In genomic region chr20:62910777-62911497, GRCh38 we compare ENCODE assay signal across 15 cellular contexts. TPM values are rescaled to one million over a fixed set of nuclear protein-coding genes. Genes with fewer than 3 reads are reported as not detected.
A peak's percentile ranks its signal among the peaks of the same experiment; 100 is the strongest.
DNase-seq lines count a peak whose midpoint lies in the region; ATAC-seq, FAIRE-seq and TF ChIP-seq lines count a peak whose summit lies in the region.
"Had no signal": no experiment of that assay in that cellular context is flagged by ENCODE, and none has a peak within 500 bp of the region (broad histone marks: within the 10 kb centered on the region; RNA-seq: fewer than 3 reads in every experiment).

No MANE protein-coding gene starts in this region.

- dilution Hi-C loops in endothelial cell of umbilical vein (cut with MboI; ENCODE audit: extremely low pct_ligation_motif_present, low sequenced_read_pairs): no loop called here

- H3F3A ChIP-seq in GM23338 (replicated peaks; ENCODE audit: low read depth): peaks cover 74% of the 10 kb centered on the region

- H4K20me1 ChIP-seq in endothelial cell of umbilical vein (replicated peaks; ENCODE audit: control insufficient read depth, extremely low read depth, insufficient read depth, low read length) (no peaks in the 10 kb centered on the region), GM23338 (replicated peaks; ENCODE audit: insufficient read depth) (peaks cover 84% of the 10 kb centered on the region)

- H3K9ac ChIP-seq in endothelial cell of umbilical vein (replicated peaks; ENCODE audit: extremely low read depth, insufficient read depth, low read length): no peak overlapping the region

- no peaks in the 10 kb centered on the region for H3K27me3 ChIP-seq in RWPE2 (ENCODE audit: insufficient read depth, poor library complexity, severe bottlenecking)
- H3K27me3 ChIP-seq in endothelial cell of umbilical vein (ENCODE audit: control insufficient read depth in 2 of 2, insufficient read depth in 2 of 2, low read length in 2 of 2): no peaks in the 10 kb centered on the region
- H3K27me3 ChIP-seq in GM23338 (ENCODE audit: insufficient read depth): no peaks in the 10 kb centered on the region

- H3K4me3 ChIP-seq in RWPE2 (ENCODE audit: severe bottlenecking) (no peak overlapping the region), endothelial cell of umbilical vein (replicated peaks in 1 of 3; ENCODE audit: insufficient read depth in 1 of 3, low read depth in 1 of 3, low read length in 3 of 3) (no peak overlapping the region), GM23338 (no peak overlapping the region)
- H3K4me3 ChIP-seq: A549 had no signal

- H3K4me3 Mint-ChIP-seq in activated naive CD8-positive, alpha-beta T cell treated with anti-CD3 and anti-CD28 coated beads for 36 hours: no peak overlapping the region
- no peak overlapping the region for H3K4me3 Mint-ChIP-seq in activated naive CD8-positive, alpha-beta T cell treated with anti-CD3 and anti-CD28 coated beads, Interleukin-2, amount 50 U/mL, for 24 hours
- H3K4me3 Mint-ChIP-seq in stimulated activated effector memory CD8-positive, alpha-beta T cell treated with anti-CD3 and anti-CD28 coated beads, Interleukin-12 subunit alpha, Interleukin-12 subunit beta, amount 100 ng/mL, for 72 hours: no peak overlapping the region
- no peak overlapping the region for H3K4me3 Mint-ChIP-seq in GM23338
- H3K4me3 Mint-ChIP-seq: CD4-positive, alpha-beta T cell had no signal

- DNase-seq in activated naive CD8-positive, alpha-beta T cell treated with anti-CD3 and anti-CD28 coated beads for 36 hours: no peak
- DNase-seq in activated naive CD8-positive, alpha-beta T cell treated with anti-CD3 and anti-CD28 coated beads, Interleukin-2, amount 50 U/mL, for 24 hours: no peak
- DNase-seq in RWPE2 (ENCODE audit: low spot score) (peak; percentile 82), endothelial cell of umbilical vein (ENCODE audit: low read depth, low spot score) (no peak), globus pallidus (ENCODE audit: low spot score) (no peak), GM23338 (ENCODE audit: low spot score) (no peak), GF-D8 (lab: John Stamatoyannopoulos, UW) (no peak)
- DNase-seq in stimulated activated effector memory CD8-positive, alpha-beta T cell treated with anti-CD3 and anti-CD28 coated beads, Interleukin-12 subunit alpha, Interleukin-12 subunit beta, amount 100 ng/mL, for 72 hours (ENCODE audit: low spot score in 2 of 2): no peak
- DNase-seq: CD4-positive, alpha-beta T cell; DND-41; Karpas-422; NCI-H2029 treated with DMSO at 0.1 percent for 48 hours; NCI-H510A had no signal

- peak overlapping the region; percentile 20 for H3K27ac Mint-ChIP-seq in activated naive CD8-positive, alpha-beta T cell treated with anti-CD3 and anti-CD28 coated beads for 36 hours
- no peak overlapping the region for H3K27ac Mint-ChIP-seq in activated naive CD8-positive, alpha-beta T cell treated with anti-CD3 and anti-CD28 coated beads, Interleukin-2, amount 50 U/mL, for 24 hours
- H3K27ac Mint-ChIP-seq in stimulated activated effector memory CD8-positive, alpha-beta T cell treated with anti-CD3 and anti-CD28 coated beads, Interleukin-12 subunit alpha, Interleukin-12 subunit beta, amount 100 ng/mL, for 72 hours: peak overlapping the region; percentile 9
- no peak overlapping the region; the same call in 1 of the 2 replicates for H3K27ac Mint-ChIP-seq in GM23338

- peaks cover 38% of the 10 kb centered on the region for H3K36me3 Mint-ChIP-seq in activated naive CD8-positive, alpha-beta T cell treated with anti-CD3 and anti-CD28 coated beads for 36 hours
- H3K36me3 Mint-ChIP-seq in activated naive CD8-positive, alpha-beta T cell treated with anti-CD3 and anti-CD28 coated beads, Interleukin-2, amount 50 U/mL, for 24 hours (ENCODE audit: low read depth): peaks cover 49% of the 10 kb centered on the region
- peaks cover 95% of the 10 kb centered on the region for H3K36me3 Mint-ChIP-seq in stimulated activated effector memory CD8-positive, alpha-beta T cell treated with anti-CD3 and anti-CD28 coated beads, Interleukin-12 subunit alpha, Interleukin-12 subunit beta, amount 100 ng/mL, for 72 hours
- H3K36me3 Mint-ChIP-seq in GM23338 (ENCODE audit: low read depth): peaks cover 75% of the 10 kb centered on the region

- H3K9me3 ChIP-seq in RWPE2 (ENCODE audit: severe bottlenecking) (no peaks in the 10 kb centered on the region), endothelial cell of umbilical vein (replicated peaks; ENCODE audit: control insufficient read depth, insufficient read depth, low read length) (no peaks in the 10 kb centered on the region)
- H3K9me3 ChIP-seq: A549 had no signal

- peaks cover 84% of the 10 kb centered on the region for H3K79me2 ChIP-seq in endothelial cell of umbilical vein (ENCODE audit: control insufficient read depth, insufficient read depth, low read length)
- peaks cover 97% of the 10 kb centered on the region for H3K79me2 ChIP-seq in GM23338 (replicated peaks; ENCODE audit: insufficient read depth)

- BruUV-seq in endothelial cell of umbilical vein (replicated peaks; lab: Mats Ljungman, UMichigan): TSS peak; percentile 16

- CTCF ChIA-PET in endothelial cell of umbilical vein (lab: Charles Lee): interaction anchor here (1.3 to 1.5 kb wide), 3 partner anchors 9 to 43 kb away, joined by 3 to 8 read pairs (median 4); no protein-coding TSS in a partner anchor

- TF ChIP-seq POLR2A in endothelial cell of umbilical vein (IDR thresholded peaks at IDR 0.05; ENCODE audit: low read depth, low read length): no peak

- H3K27ac ChIP-seq in RWPE2 (ENCODE audit: poor library complexity, severe bottlenecking) (no peak overlapping the region), endothelial cell of umbilical vein (ENCODE audit: insufficient read depth, low read depth, low read length) (no peak overlapping the region), GM23338 (ENCODE audit: low read depth) (no peak overlapping the region)
- H3K27ac ChIP-seq: A549 had no signal

- H2AFZ ChIP-seq in endothelial cell of umbilical vein (ENCODE audit: low read depth, low read length) (no peak overlapping the region), GM23338 (no peak overlapping the region)

- TF ChIP-seq CTCF in RWPE2 (IDR thresholded peaks at IDR 0.05; ENCODE audit: poor library complexity, severe bottlenecking) (no peak), endothelial cell of umbilical vein (IDR thresholded peaks at IDR 0.05; ENCODE audit: extremely low read depth in 1 of 2, insufficient read depth in 1 of 2, low read depth in 1 of 2, low read length in 2 of 2) (no peak), GM23338 (conservative IDR thresholded peaks at IDR 0.05; ENCODE audit: low read depth in 2 of 2) (no peak)

- peaks cover 34% of the 10 kb centered on the region for H3K4me1 Mint-ChIP-seq in activated naive CD8-positive, alpha-beta T cell treated with anti-CD3 and anti-CD28 coated beads for 36 hours
- peaks cover 28% of the 10 kb centered on the region for H3K4me1 Mint-ChIP-seq in activated naive CD8-positive, alpha-beta T cell treated with anti-CD3 and anti-CD28 coated beads, Interleukin-2, amount 50 U/mL, for 24 hours
- H3K4me1 Mint-ChIP-seq in stimulated activated effector memory CD8-positive, alpha-beta T cell treated with anti-CD3 and anti-CD28 coated beads, Interleukin-12 subunit alpha, Interleukin-12 subunit beta, amount 100 ng/mL, for 72 hours: peaks cover 55% of the 10 kb centered on the region
- H3K4me1 Mint-ChIP-seq in GM23338: peaks cover 22% of the 10 kb centered on the region

- H3K36me3 ChIP-seq in RWPE2 (ENCODE audit: low read depth) (peaks cover 100% of the 10 kb centered on the region), endothelial cell of umbilical vein (ENCODE audit: control insufficient read depth in 2 of 2, extremely low read depth in 1 of 2, insufficient read depth in 2 of 2, low read length in 2 of 2) (peaks cover 31 to 50% of the 10 kb centered on the region in 2 experiments), GM23338 (ENCODE audit: insufficient read depth) (peaks cover 73% of the 10 kb centered on the region)

- ATAC-seq in activated naive CD8-positive, alpha-beta T cell treated with anti-CD3 and anti-CD28 coated beads, Interleukin-2, amount 50 U/mL, for 24 hours: no peak
- no peak for ATAC-seq in RWPE2 (ENCODE audit: low read depth)
- no peak for ATAC-seq in stimulated activated effector memory CD8-positive, alpha-beta T cell treated with anti-CD3 and anti-CD28 coated beads, Interleukin-12 subunit alpha, Interleukin-12 subunit beta, amount 100 ng/mL, for 72 hours
- no peak for ATAC-seq in GM23338
- ATAC-seq: A549 had no signal

- FAIRE-seq in endothelial cell of umbilical vein (lab: Jason Lieb, UNC): no peak
- FAIRE-seq: A549 had no signal

- no peaks in the 10 kb centered on the region for H3K9me2 ChIP-seq in GM23338 (ENCODE audit: insufficient read depth)

- H3K27me3 Mint-ChIP-seq in activated naive CD8-positive, alpha-beta T cell treated with anti-CD3 and anti-CD28 coated beads for 36 hours: no peaks in the 10 kb centered on the region
- no peaks in the 10 kb centered on the region for H3K27me3 Mint-ChIP-seq in activated naive CD8-positive, alpha-beta T cell treated with anti-CD3 and anti-CD28 coated beads, Interleukin-2, amount 50 U/mL, for 24 hours
- peaks cover 8% of the 10 kb centered on the region for H3K27me3 Mint-ChIP-seq in GM23338 (ENCODE audit: insufficient read depth, low read depth, poor library complexity)
- H3K27me3 Mint-ChIP-seq: CD4-positive, alpha-beta T cell had no signal

- H3K9me1 ChIP-seq in endothelial cell of umbilical vein (replicated peaks; ENCODE audit: control insufficient read depth, extremely low read depth, insufficient read depth, low read length): no peaks in the 10 kb centered on the region

- H3K4me2 ChIP-seq in endothelial cell of umbilical vein (ENCODE audit: insufficient read depth, low read length) (no peak overlapping the region), GM23338 (no peak overlapping the region)
- H3K4me2 ChIP-seq: A549 had no signal

- intact Hi-C loops in endothelial cell of umbilical vein (cut with micrococcal nuclease): no loop called here

- POLR2A ChIA-PET in endothelial cell of umbilical vein (lab: Charles Lee): no interaction called here

- no peaks in the 10 kb centered on the region for H3K9me3 Mint-ChIP-seq in activated naive CD8-positive, alpha-beta T cell treated with anti-CD3 and anti-CD28 coated beads for 36 hours
- H3K9me3 Mint-ChIP-seq in activated naive CD8-positive, alpha-beta T cell treated with anti-CD3 and anti-CD28 coated beads, Interleukin-2, amount 50 U/mL, for 24 hours: no peaks in the 10 kb centered on the region
- no peaks in the 10 kb centered on the region for H3K9me3 Mint-ChIP-seq in stimulated activated effector memory CD8-positive, alpha-beta T cell treated with anti-CD3 and anti-CD28 coated beads, Interleukin-12 subunit alpha, Interleukin-12 subunit beta, amount 100 ng/mL, for 72 hours
- H3K9me3 Mint-ChIP-seq in GM23338: no peaks in the 10 kb centered on the region
- H3K9me3 Mint-ChIP-seq: CD4-positive, alpha-beta T cell had no signal

- H3K4me1 ChIP-seq in RWPE2 (ENCODE audit: insufficient read depth, poor library complexity, severe bottlenecking): no peaks in the 10 kb centered on the region
- H3K4me1 ChIP-seq in endothelial cell of umbilical vein (ENCODE audit: control insufficient read depth, extremely low read depth, insufficient read depth, low read length): no peaks in the 10 kb centered on the region
- peaks cover 24% of the 10 kb centered on the region for H3K4me1 ChIP-seq in GM23338 (ENCODE audit: insufficient read depth)

RNA-seq across cellular contexts. Expression of gene DIDO1, which starts 15.4 kb away (rescaled TPM):
- total RNA-seq in activated naive CD8-positive, alpha-beta T cell treated with anti-CD3 and anti-CD28 coated beads for 36 hours: 10 to 100 TPM; 46.3 to 47.2 TPM
- 46.6 and 51.2 TPM in 2 replicates for total RNA-seq in endothelial cell of umbilical vein
- polyA plus RNA-seq in endothelial cell of umbilical vein: 20.7 and 22.1 TPM in 2 replicates
- 14.2 and 14.6 TPM in 2 replicates for polyA plus RNA-seq in endothelial cell of umbilical vein (2011; cell fraction: cytosol; rRNA removed)
- 82.8 and 101 TPM in 2 replicates for polyA plus RNA-seq in endothelial cell of umbilical vein (2011; cell fraction: nucleus; rRNA removed)
- 22.4 and 23.8 TPM in 2 replicates for polyA plus RNA-seq in endothelial cell of umbilical vein (2012)
- 42.9 and 45.1 TPM in 2 replicates for polyA minus RNA-seq in endothelial cell of umbilical vein
- polyA minus RNA-seq in endothelial cell of umbilical vein (2011; cell fraction: cytosol; rRNA and poly(A)+ RNA removed): 12.6 TPM
- polyA minus RNA-seq in endothelial cell of umbilical vein (2011; cell fraction: nucleus; rRNA and poly(A)+ RNA removed): 61.9 and 66.0 TPM in 2 replicates
- total RNA-seq in GM23338 (2014; rRNA removed; shearing (Covaris generic)): 147 and 162 TPM in 2 replicates
- 61.5 and 72.4 TPM in 2 replicates for polyA plus RNA-seq in GM23338 (2016; fragmentation: Nextera tagmentation; extraction: Ambion mirVana)

RNA-seq across cellular contexts. Expression of gene GID8, which starts 27.0 kb away (rescaled TPM):
- 10 to 100 TPM; 47.6 to 48.5 TPM for total RNA-seq in activated naive CD8-positive, alpha-beta T cell treated with anti-CD3 and anti-CD28 coated beads for 36 hours
- total RNA-seq in endothelial cell of umbilical vein: 31.4 and 34.6 TPM in 2 replicates
- polyA plus RNA-seq in endothelial cell of umbilical vein (20.6 and 25.3 TPM in 2 replicates), GM23338 (2016; fragmentation: Nextera tagmentation; extraction: Ambion mirVana) (41.7 and 41.8 TPM in 2 replicates)
- polyA plus RNA-seq in endothelial cell of umbilical vein (2011; cell fraction: cytosol; rRNA removed): 25.6 and 27.1 TPM in 2 replicates
- 18.7 and 21.7 TPM in 2 replicates for polyA plus RNA-seq in endothelial cell of umbilical vein (2011; cell fraction: nucleus; rRNA removed)
- 28.2 and 28.9 TPM in 2 replicates for polyA plus RNA-seq in endothelial cell of umbilical vein (2012)
- 29.6 and 31.1 TPM in 2 replicates for polyA minus RNA-seq in endothelial cell of umbilical vein
- polyA minus RNA-seq in endothelial cell of umbilical vein (2011; cell fraction: cytosol; rRNA and poly(A)+ RNA removed): 13.2 TPM
- 12.6 and 13.0 TPM in 2 replicates for polyA minus RNA-seq in endothelial cell of umbilical vein (2011; cell fraction: nucleus; rRNA and poly(A)+ RNA removed)
- 102 and 106 TPM in 2 replicates for total RNA-seq in GM23338 (2014; rRNA removed; shearing (Covaris generic))

RNA-seq across cellular contexts. Expression of gene SLC17A9, which starts 41.6 kb away (rescaled TPM):
- total RNA-seq in activated naive CD8-positive, alpha-beta T cell treated with anti-CD3 and anti-CD28 coated beads for 36 hours: 10 to 100 TPM; 49.7 to 52.1 TPM
- 44.5 and 49.4 TPM in 2 replicates for total RNA-seq in endothelial cell of umbilical vein
- polyA plus RNA-seq in endothelial cell of umbilical vein: 38.2 and 48.3 TPM in 2 replicates
- 9.6 and 15.4 TPM in 2 replicates for polyA plus RNA-seq in endothelial cell of umbilical vein (2011; cell fraction: cytosol; rRNA removed)
- polyA plus RNA-seq in endothelial cell of umbilical vein (2011; cell fraction: nucleus; rRNA removed): 182 and 237 TPM in 2 replicates
- 22.2 and 38.9 TPM in 2 replicates for polyA plus RNA-seq in endothelial cell of umbilical vein (2012)
- polyA minus RNA-seq in endothelial cell of umbilical vein: 10.8 and 19.6 TPM in 2 replicates
- not detected for polyA minus RNA-seq in endothelial cell of umbilical vein (2011; cell fraction: cytosol; rRNA and poly(A)+ RNA removed)
- 26.9 and 30.8 TPM in 2 replicates for polyA minus RNA-seq in endothelial cell of umbilical vein (2011; cell fraction: nucleus; rRNA and poly(A)+ RNA removed)
- 24.2 and 32.0 TPM in 2 replicates for total RNA-seq in GM23338 (2014; rRNA removed; shearing (Covaris generic))
- polyA plus RNA-seq in GM23338 (2016; fragmentation: Nextera tagmentation; extraction: Ambion mirVana): 36.1 and 39.3 TPM in 2 replicates
- total RNA-seq: H4 had no signal

RNA-seq across cellular contexts. Expression of gene TCFL5, which starts 49.3 kb away (rescaled TPM):
- total RNA-seq in activated naive CD8-positive, alpha-beta T cell treated with anti-CD3 and anti-CD28 coated beads for 36 hours: 1 to 10 TPM; 5.4 to 5.8 TPM
- total RNA-seq in endothelial cell of umbilical vein: 9.4 and 11.1 TPM in 2 replicates
- 3.0 and 4.4 TPM in 2 replicates for polyA plus RNA-seq in endothelial cell of umbilical vein
- 5.7 and 6.0 TPM in 2 replicates for polyA plus RNA-seq in endothelial cell of umbilical vein (2011; cell fraction: cytosol; rRNA removed)
- polyA plus RNA-seq in endothelial cell of umbilical vein (2011; cell fraction: nucleus; rRNA removed): 7.8 and 8.1 TPM in 2 replicates
- 8.1 and 9.7 TPM in 2 replicates for polyA plus RNA-seq in endothelial cell of umbilical vein (2012)
- 4.7 and 4.9 TPM in 2 replicates for polyA minus RNA-seq in endothelial cell of umbilical vein
- polyA minus RNA-seq in endothelial cell of umbilical vein (2011; cell fraction: cytosol; rRNA and poly(A)+ RNA removed): 10.7 TPM
- 1.8 and 2.0 TPM in 2 replicates for polyA minus RNA-seq in endothelial cell of umbilical vein (2011; cell fraction: nucleus; rRNA and poly(A)+ RNA removed)
- 18.8 and 19.3 TPM in 2 replicates for total RNA-seq in GM23338 (2014; rRNA removed; shearing (Covaris generic))
- 5.4 and 5.8 TPM in 2 replicates for polyA plus RNA-seq in GM23338 (2016; fragmentation: Nextera tagmentation; extraction: Ambion mirVana)

Comparison
In these comparisons a context has a peak if more than half of its experiments do, and no peak if none do; other contexts are left out.
1. H3K27ac Mint-ChIP-seq: peak in activated naive CD8-positive, alpha-beta T cell treated with anti-CD3 and anti-CD28 coated beads for 36 hours (single experiment) and stimulated activated effector memory CD8-positive, alpha-beta T cell treated with anti-CD3 and anti-CD28 coated beads, Interleukin-12 subunit alpha, Interleukin-12 subunit beta, amount 100 ng/mL, for 72 hours (single experiment); none in activated naive CD8-positive, alpha-beta T cell treated with anti-CD3 and anti-CD28 coated beads, Interleukin-2, amount 50 U/mL, for 24 hours (single experiment) and GM23338 (single experiment).